In genomic region chr5:143248822-143249579, GRCh38 we compare ENCODE assay signal across 11 cellular contexts.
DNase-seq lines count a peak whose midpoint lies in the region; TF ChIP-seq lines count a peak whose summit lies in the region.
"Had no signal": no experiment of that assay in that cellular context is flagged by ENCODE, and none has a peak within 500 bp of the region (broad histone marks: within the 10 kb centered on the region; RNA-seq: fewer than 3 reads in every experiment).

No MANE protein-coding gene starts in this region.

- H3K4me3 Mint-ChIP-seq in CD8-positive, alpha-beta memory T cell, result no peak overlapping the region
- H3K4me3 Mint-ChIP-seq in Calu3 (ENCODE audit: low read depth, unreplicated experiment), result no peak overlapping the region

- no peak for DNase-seq in CD8-positive, alpha-beta memory T cell
- peak; percentile 13 for DNase-seq in NCI-H69 (lab: John Stamatoyannopoulos, UW)
- peak; percentile 88 for DNase-seq in epithelial cell of esophagus (ENCODE audit: low read depth)
- peak; percentile 87 for DNase-seq in myocyte (ENCODE audit: low read depth)
- no peak for DNase-seq in activated CD8-positive, alpha-beta memory T cell treated with anti-CD3 and anti-CD28 coated beads, Interleukin-2, amount 50 U/mL, for 4 hours
- DNase-seq in COLO668 (lab: John Stamatoyannopoulos, UW; ENCODE audit: unreplicated experiment), result no peak
- DNase-seq in DMS114 treated with DMSO at 0.1 percent for 48 hours (lab: John Stamatoyannopoulos, UW; ENCODE audit: unreplicated experiment), result no peak
- no peak for DNase-seq in Calu3
- DNase-seq: activated CD8-positive, alpha-beta memory T cell treated with anti-CD3 and anti-CD28 coated beads for 24 hours; GOT3; NCI-H2029 had no signal

- peaks cover 0 to 5% (median 1%) of the 10 kb centered on the region in 3 donors for H3K36me3 Mint-ChIP-seq in CD8-positive, alpha-beta memory T cell
- H3K36me3 Mint-ChIP-seq in Calu3 (ENCODE audit: insufficient read depth, unreplicated experiment), result peaks cover 23% of the 10 kb centered on the region

- no peaks in the 10 kb centered on the region for H3K4me1 Mint-ChIP-seq in CD8-positive, alpha-beta memory T cell
- H3K4me1 Mint-ChIP-seq in Calu3 (ENCODE audit: low read depth, unreplicated experiment), result peaks cover 50% of the 10 kb centered on the region

- no TSS peak for BruUV-seq in Calu3 (replicated peaks; lab: Mats Ljungman, UMichigan)

- H3K4me1 ChIP-seq in CD8-positive, alpha-beta memory T cell (ENCODE audit: insufficient read depth, low read length), result no peaks in the 10 kb centered on the region

- H3K9me3 Mint-ChIP-seq in CD8-positive, alpha-beta memory T cell, result no peaks in the 10 kb centered on the region
- peaks cover 6% of the 10 kb centered on the region for H3K9me3 Mint-ChIP-seq in Calu3 (ENCODE audit: low read depth, unreplicated experiment)

- peak overlapping the region; percentile 33 for H3K27ac ChIP-seq in CD8-positive, alpha-beta memory T cell (ENCODE audit: low read depth, low read length)

- H3K4me3 ChIP-seq in CD8-positive, alpha-beta memory T cell (ENCODE audit: low read length), result no peak overlapping the region
- no peak overlapping the region for H3K4me3 ChIP-seq in epithelial cell of esophagus (ENCODE audit: low read length)

- POLR2A ChIA-PET in CD8-positive, alpha-beta memory T cell (lab: Charles Lee), result no interaction called here

- intact Hi-C loops in Calu3 (cut with micrococcal nuclease; ENCODE audit: unreplicated experiment), result loop anchor here (10.0 kb wide), 2 partner anchors 146 to 256 kb away; no protein-coding TSS in a partner anchor

- H3K27me3 ChIP-seq in CD8-positive, alpha-beta memory T cell (ENCODE audit: insufficient read depth, low read length, poor library complexity, severe bottlenecking), result no peaks in the 10 kb centered on the region

- CTCF ChIA-PET in CD8-positive, alpha-beta memory T cell (lab: Charles Lee), result no interaction called here
- CTCF ChIA-PET in Calu3 (lab: Charles Lee), result no interaction called here

- no peaks in the 10 kb centered on the region for H3K36me3 ChIP-seq in CD8-positive, alpha-beta memory T cell (ENCODE audit: insufficient read depth, low read length)

- no peaks in the 10 kb centered on the region for H3K9me3 ChIP-seq in CD8-positive, alpha-beta memory T cell (ENCODE audit: low read length)

- peak overlapping the region in 2 of 8 donors; percentile 15 to 51 for H3K27ac Mint-ChIP-seq in CD8-positive, alpha-beta memory T cell
- H3K27ac Mint-ChIP-seq in Calu3 (ENCODE audit: unreplicated experiment), result no peak overlapping the region

- peaks cover 0 to 1% of the 10 kb centered on the region in 2 donors for H3K27me3 Mint-ChIP-seq in CD8-positive, alpha-beta memory T cell
- no peaks in the 10 kb centered on the region for H3K27me3 Mint-ChIP-seq in Calu3 (ENCODE audit: unreplicated experiment)

- no peak for TF ChIP-seq CTCF in epithelial cell of esophagus (IDR thresholded peaks at IDR 0.05; ENCODE audit: insufficient read depth, low read depth, low read length, missing control alignments)
- TF ChIP-seq CTCF in Calu3 (IDR thresholded peaks at IDR 0.05; ENCODE audit: unreplicated experiment), result no peak

Comparison
In these comparisons a context has a peak if more than half of its experiments do, and no peak if none do; other contexts are left out.
1. DNase-seq: peak in NCI-H69 (single experiment), epithelial cell of esophagus (single experiment) and myocyte (single experiment); none in CD8-positive, alpha-beta memory T cell (0 of 5), activated CD8-positive, alpha-beta memory T cell treated with anti-CD3 and anti-CD28 coated beads, Interleukin-2, amount 50 U/mL, for 4 hours (single experiment), COLO668 (single experiment), DMS114 treated with DMSO at 0.1 percent for 48 hours (single experiment) and Calu3 (single experiment).